ENCODE assay signal across 10 cellular contexts in the genomic region with DNA sequence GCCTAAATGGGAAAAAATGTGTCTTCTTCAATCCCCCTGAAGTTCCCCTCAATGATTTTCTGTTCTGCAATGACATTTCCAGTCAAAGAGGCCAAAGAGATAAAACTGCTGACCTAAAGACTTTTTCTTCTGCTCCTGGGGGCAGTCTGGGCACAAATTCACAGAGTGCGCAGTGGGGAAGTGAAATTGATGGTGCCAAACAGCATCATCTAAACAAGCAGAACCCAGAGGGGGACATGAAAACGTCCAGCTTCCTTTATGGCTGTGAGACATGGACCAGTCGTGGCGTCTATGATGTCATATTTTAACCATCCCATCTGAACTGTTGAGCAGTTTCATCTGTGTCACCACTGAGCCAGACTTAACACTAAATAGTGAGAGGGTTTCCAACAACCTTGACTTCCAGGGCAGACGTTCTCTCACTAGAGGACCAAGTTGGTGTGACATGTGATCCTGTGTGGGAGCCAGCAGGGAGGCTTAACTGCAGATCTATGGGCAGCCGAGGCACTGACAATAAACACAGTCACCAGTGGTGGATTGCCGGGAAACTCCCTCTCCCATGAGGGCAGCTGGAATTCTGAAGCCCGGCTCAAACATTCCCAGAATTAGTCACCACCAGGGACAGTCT. TPM values are rescaled to one million over a fixed set of nuclear protein-coding genes. Genes with fewer than 3 reads are reported as not detected.
DNase-seq lines count a peak whose midpoint lies in the region; ATAC-seq and TF ChIP-seq lines count a peak whose summit lies in the region.
"Had no signal": no experiment of that assay in that cellular context is flagged by ENCODE, and none has a peak within 500 bp of the region (broad histone marks: within the 10 kb centered on the region; RNA-seq: fewer than 3 reads in every experiment).

No MANE protein-coding gene starts in this region.

- WGBS in body of pancreas, 2 donors: 46 to 49% methylated on average over 8 of the region's 8 CpGs
- 37% methylated on average over 8 of the region's 8 CpGs for WGBS in mesenchymal stem cell
- WGBS in neuronal stem cell (ENCODE audit: extremely low coverage in 2 of 2, insufficient read length in 2 of 2, insufficient replicate concordance in 1 of 2), 2 donors: no CpG with 5 or more reads among the region's 8 CpGs

- H2BK5ac ChIP-seq in mesenchymal stem cell (ENCODE audit: low read depth, low read length, poor library complexity, severe bottlenecking) (no peak overlapping the region), neuronal stem cell (ENCODE audit: low read length) (no peak overlapping the region)

- H3K4me1 ChIP-seq in body of pancreas (peaks cover 37% of the 10 kb centered on the region), mesenchymal stem cell (ENCODE audit: control insufficient read depth, insufficient read depth, low read depth, low read length) (peaks cover 7% of the 10 kb centered on the region), neuronal stem cell (ENCODE audit: control insufficient read depth in 2 of 2, insufficient read depth in 1 of 2, low read depth in 1 of 2, low read length in 2 of 2) (peaks cover 0 to 11% of the 10 kb centered on the region in 2 donors)

- H3K27me3 ChIP-seq in body of pancreas (no peaks in the 10 kb centered on the region), mesenchymal stem cell (ENCODE audit: control insufficient read depth in 1 of 2, insufficient read depth in 1 of 2, low read length in 2 of 2) (peaks cover 8 to 9% of the 10 kb centered on the region in 2 experiments), neuronal stem cell (ENCODE audit: control insufficient read depth in 3 of 3, insufficient read depth in 3 of 3, low read depth in 1 of 3, low read length in 3 of 3) (peaks cover 0 to 38% (median 0%) of the 10 kb centered on the region in 3 experiments)

- H3K9ac ChIP-seq in mesenchymal stem cell (ENCODE audit: low read length) (no peak overlapping the region), neuronal stem cell (ENCODE audit: low read depth, low read length, poor library complexity) (no peak overlapping the region)

- ATAC-seq in body of pancreas: peak; percentile 57
- ATAC-seq in HG02885 (IDR thresholded peaks at IDR 0.05; ENCODE audit: poor library complexity, unreplicated experiment): no peak
- no peak for ATAC-seq in HG02870 (IDR thresholded peaks at IDR 0.05; ENCODE audit: unreplicated experiment)
- ATAC-seq in HG03342 (IDR thresholded peaks at IDR 0.05; ENCODE audit: unreplicated experiment): no peak

- H4K91ac ChIP-seq in mesenchymal stem cell (ENCODE audit: low read length) (no peak overlapping the region), neuronal stem cell (ENCODE audit: low read depth, low read length, poor library complexity) (no peak overlapping the region)

- H3K36me3 ChIP-seq in body of pancreas (replicated peaks in 1 of 2; ENCODE audit: insufficient read depth in 1 of 2, low read depth in 2 of 2) (no peaks in the 10 kb centered on the region), mesenchymal stem cell (ENCODE audit: control insufficient read depth in 1 of 2, insufficient read depth in 2 of 2, low read depth in 1 of 2, low read length in 2 of 2) (no peaks in the 10 kb centered on the region), neuronal stem cell (replicated peaks in 1 of 2; ENCODE audit: control insufficient read depth in 2 of 2, insufficient read depth in 2 of 2, low read length in 2 of 2) (no peaks in the 10 kb centered on the region)

- no peak overlapping the region for H3K23ac ChIP-seq in mesenchymal stem cell (ENCODE audit: low read length in 2 of 2)
- no peak overlapping the region for H3K23ac ChIP-seq in neuronal stem cell (ENCODE audit: low read depth, low read length, poor library complexity)

- H3K27ac ChIP-seq in body of pancreas: peak overlapping the region in 2 of 4 donors; percentile 59 to 70
- H3K27ac ChIP-seq in mesenchymal stem cell (ENCODE audit: low read length, poor library complexity, severe bottlenecking): no peak overlapping the region
- H3K27ac ChIP-seq in neuronal stem cell (replicated peaks; ENCODE audit: low read length): no peak overlapping the region

- TF ChIP-seq POLR2A in body of pancreas (IDR thresholded peaks at IDR 0.05): peak in 1 of 3 donors; percentile 14

- peak; percentile 65 for DNase-seq in Ammon's horn (ENCODE audit: low spot score)
- peak; percentile 26 to 51 (median 32) for DNase-seq in body of pancreas
- DNase-seq in mesenchymal stem cell: peak; percentile 74
- no peak for DNase-seq in neuronal stem cell (ENCODE audit: low spot score)
- DNase-seq: SIG-M5 had no signal

- peaks cover 6 to 19% (median 16%) of the 10 kb centered on the region in 3 donors for H3K4me1 Mint-ChIP-seq in IgD-negative memory B cell

- H3K14ac ChIP-seq in mesenchymal stem cell (ENCODE audit: low read length in 2 of 2) (no peak overlapping the region), neuronal stem cell (ENCODE audit: low read length) (no peak overlapping the region)

- H3K79me1 ChIP-seq in mesenchymal stem cell (replicated peaks; ENCODE audit: low read length, poor library complexity, severe bottlenecking) (no peaks in the 10 kb centered on the region), neuronal stem cell (ENCODE audit: low read depth, low read length) (no peaks in the 10 kb centered on the region)

- H3K9me3 Mint-ChIP-seq in IgD-negative memory B cell: peaks cover 0 to 2% (median 0%) of the 10 kb centered on the region in 3 donors

- intact Hi-C loops in body of pancreas (cut with DNase I): no loop called here

- H2AFZ ChIP-seq in mesenchymal stem cell (ENCODE audit: low read depth, low read length) (no peak overlapping the region), neuronal stem cell (ENCODE audit: low read length) (no peak overlapping the region)

- H3K4me3 ChIP-seq in body of pancreas (no peak overlapping the region), mesenchymal stem cell (ENCODE audit: insufficient read depth in 1 of 2, low read depth in 1 of 2, low read length in 2 of 2) (no peak overlapping the region), neuronal stem cell (ENCODE audit: low read length in 2 of 2) (no peak overlapping the region)

- H2BK12ac ChIP-seq in mesenchymal stem cell (ENCODE audit: low read length in 2 of 2) (no peak overlapping the region), neuronal stem cell (ENCODE audit: low read length) (no peak overlapping the region)

- H2BK120ac ChIP-seq in mesenchymal stem cell (ENCODE audit: low read depth, low read length): no peak overlapping the region
- H2BK120ac ChIP-seq in neuronal stem cell (ENCODE audit: low read depth, low read length): no peak overlapping the region

- no peak for TF ChIP-seq CTCF in body of pancreas (IDR thresholded peaks at IDR 0.05)

- H3K4me2 ChIP-seq in mesenchymal stem cell (ENCODE audit: low read length, poor library complexity, severe bottlenecking) (no peak overlapping the region), neuronal stem cell (ENCODE audit: insufficient read depth, low read length, poor library complexity, severe bottlenecking) (no peak overlapping the region)

- no peak overlapping the region for H3K4ac ChIP-seq in mesenchymal stem cell (ENCODE audit: low read depth in 1 of 2, low read length in 2 of 2)
- H3K4ac ChIP-seq in neuronal stem cell (ENCODE audit: low read length): no peak overlapping the region

- no peaks in the 10 kb centered on the region for H3K27me3 Mint-ChIP-seq in IgD-negative memory B cell

- H4K8ac ChIP-seq in mesenchymal stem cell (ENCODE audit: low read length) (no peak overlapping the region), neuronal stem cell (ENCODE audit: low read depth, low read length) (no peak overlapping the region)

- peak overlapping the region in 2 of 4 donors; percentile 23 to 45 for H3K4me3 Mint-ChIP-seq in IgD-negative memory B cell

- peaks cover 11% of the 10 kb centered on the region for H3K36me3 Mint-ChIP-seq in IgD-negative memory B cell

- no peak overlapping the region for H2AK5ac ChIP-seq in mesenchymal stem cell (ENCODE audit: low read length, severe bottlenecking)
- H2AK5ac ChIP-seq in neuronal stem cell (ENCODE audit: low read depth, low read length): no peak overlapping the region

- no peak overlapping the region for H2BK15ac ChIP-seq in mesenchymal stem cell (ENCODE audit: low read depth, poor library complexity, severe bottlenecking)
- no peak overlapping the region for H2BK15ac ChIP-seq in neuronal stem cell (ENCODE audit: low read length)

- peak overlapping the region in 2 of 3 donors; percentile 5 to 92 for H3K27ac Mint-ChIP-seq in IgD-negative memory B cell

- H3K18ac ChIP-seq in mesenchymal stem cell (ENCODE audit: low read depth in 1 of 2, low read length in 2 of 2): no peak overlapping the region
- no peak overlapping the region for H3K18ac ChIP-seq in neuronal stem cell (ENCODE audit: low read length)

- H3K9me3 ChIP-seq in body of pancreas (no peaks in the 10 kb centered on the region), mesenchymal stem cell (ENCODE audit: control insufficient read depth, low read length) (no peaks in the 10 kb centered on the region), neuronal stem cell (replicated peaks in 1 of 2; ENCODE audit: control insufficient read depth in 2 of 2, insufficient read depth in 1 of 2, low read depth in 1 of 2, low read length in 2 of 2) (no peaks in the 10 kb centered on the region)

RNA-seq across cellular contexts. Expression of gene SCML4, which starts 12.4 kb away (rescaled TPM):
- polyA plus RNA-seq in IgD-negative memory B cell: 26.1 TPM
- total RNA-seq in body of pancreas: 1 to 10 TPM in 1 of 2 donors, under 1 TPM in 1; 0.78 to 6.9 TPM
- polyA plus RNA-seq in mesenchymal stem cell (2013, experiment 1 of 2): not detected
- polyA plus RNA-seq in mesenchymal stem cell (2013, experiment 2 of 2): not detected
- polyA plus RNA-seq in neuronal stem cell (2013, experiment 1 of 2): 0.07 TPM
- polyA plus RNA-seq in neuronal stem cell (2013, experiment 2 of 2): 0.03 TPM
- total RNA-seq: lung microvascular endothelial cell had no signal
